Comparison of ENCODE assay signal across 8 cellular contexts in genomic region chr13:48236528-48237353, GRCh38. TPM values are rescaled to one million over a fixed set of nuclear protein-coding genes. Genes with fewer than 3 reads are reported as not detected.
DNase-seq lines count a peak whose midpoint lies in the region; ATAC-seq and TF ChIP-seq lines count a peak whose summit lies in the region.

No MANE protein-coding gene starts in this region.

- H3K27me3 ChIP-seq in heart left ventricle (no peaks in the 10 kb centered on the region), sigmoid colon (no peaks in the 10 kb centered on the region)

- peaks cover 9% of the 10 kb centered on the region for H3K27me3 Mint-ChIP-seq in WTC11 (ENCODE audit: low read depth)

- TF ChIP-seq CTCF in HEK293 (tag by site-specific recombination; IDR thresholded peaks at IDR 0.05) (no peak), WTC11 (IDR thresholded peaks at IDR 0.05) (no peak), heart left ventricle (IDR thresholded peaks at IDR 0.05) (no peak), sigmoid colon (IDR thresholded peaks at IDR 0.05) (no peak)

- WGBS in heart left ventricle, 4 donors, result 2 to 17% (median 7%) methylated on average over 3 of the region's 3 CpGs
- 26 to 41% methylated on average over 3 of the region's 3 CpGs for WGBS in sigmoid colon, 2 donors

- H3K4me1 ChIP-seq in HEK293 (ENCODE audit: control insufficient read depth, insufficient read depth, low read length), result peaks cover 10% of the 10 kb centered on the region
- peaks cover 6 to 81% (median 61%) of the 10 kb centered on the region in 12 donors for H3K4me1 ChIP-seq in heart left ventricle
- peaks cover 0 to 65% (median 51%) of the 10 kb centered on the region in 4 donors for H3K4me1 ChIP-seq in sigmoid colon

- DNase-seq in WTC11 (ENCODE audit: low spot score), result no peak
- DNase-seq in heart left ventricle, result no peak
- no peak for DNase-seq in sigmoid colon
- DNase-seq in kidney glomerular epithelial cell (lab: John Stamatoyannopoulos, UW), result no peak
- no peak for DNase-seq in NCI-H1436 (lab: John Stamatoyannopoulos, UW)
- DNase-seq in HuH-7 (ENCODE audit: low spot score), result no peak

- no peak overlapping the region for H3K4me3 ChIP-seq in HEK293 (ENCODE audit: low read depth, low read length)
- peak overlapping the region in 11 of 12 donors; percentile 84 to 100 (median 96) for H3K4me3 ChIP-seq in heart left ventricle
- H3K4me3 ChIP-seq in sigmoid colon, result peak overlapping the region in 3 of 4 donors; percentile 86 to 98 (median 95)

- CTCF ChIA-PET in HEK293 (lab: Yijun Ruan, JAX) (interaction anchor here (0.6 to 0.7 kb wide), 2 partner anchors 364 to 551 kb away, joined by 3 to 10 read pairs; no protein-coding TSS in a partner anchor), WTC11 (lab: Charles Lee) (interaction anchor here (2.3 kb wide), 1 partner anchor 110 kb away, joined by 8 read pairs; no protein-coding TSS in a partner anchor)

- TF ChIP-seq POLR2A in heart left ventricle (IDR thresholded peaks at IDR 0.05), result no peak
- no peak for TF ChIP-seq POLR2A in sigmoid colon (IDR thresholded peaks at IDR 0.05)

- H3K9me3 Mint-ChIP-seq in WTC11, result no peaks in the 10 kb centered on the region

- H3K27ac ChIP-seq in HEK293 (ENCODE audit: extremely low read depth, low read depth, low read length), result peak overlapping the region; percentile 8; the same call in 1 of the 2 replicates
- H3K27ac ChIP-seq in heart left ventricle, result peak overlapping the region in 11 of 12 donors; percentile 99 to 100 (median 100)
- H3K27ac ChIP-seq in sigmoid colon, result peak overlapping the region; percentile 96 to 100 (median 99)

- intact Hi-C loops in heart left ventricle (cut with DNase I), result loop anchor here in 9 of 10 donors (2.0 to 10.0 kb wide), 8 partner anchors 66 to 348 kb away; partner anchors contain the start of genes MED4 (in 5 of the 9), RB1 (in 3 of the 9) and NUDT15 (in 1 of the 9)
- intact Hi-C loops in sigmoid colon (cut with DNase I), result no loop called here

- no peaks in the 10 kb centered on the region for H3K36me3 Mint-ChIP-seq in WTC11

- TF ChIP-seq EP300 in sigmoid colon (IDR thresholded peaks at IDR 0.05), result no peak

- H3K4me1 Mint-ChIP-seq in WTC11, result peaks cover 53% of the 10 kb centered on the region

- H3K36me3 ChIP-seq in HEK293 (ENCODE audit: control insufficient read depth in 2 of 2, insufficient read depth in 1 of 2, low read length in 2 of 2) (peaks cover 0 to 3% of the 10 kb centered on the region in 2 experiments; a peak in 2 of 3 replicates), heart left ventricle (peaks cover 0 to 46% (median 17%) of the 10 kb centered on the region in 9 donors), sigmoid colon (no peaks in the 10 kb centered on the region)

- no peak for ATAC-seq in WTC11
- peak in 3 of 4 donors; percentile 5 to 36 (median 23) for ATAC-seq in heart left ventricle
- no peak for ATAC-seq in HG03135 (IDR thresholded peaks at IDR 0.05; ENCODE audit: unreplicated experiment)

- peak overlapping the region; percentile 93 for H3K4me3 Mint-ChIP-seq in WTC11

- H3K9me3 ChIP-seq in HEK293 (ENCODE audit: control insufficient read depth, insufficient read depth, low read depth, low read length), result no peaks in the 10 kb centered on the region
- no peaks in the 10 kb centered on the region for H3K9me3 ChIP-seq in heart left ventricle
- H3K9me3 ChIP-seq in sigmoid colon, result no peaks in the 10 kb centered on the region

- H3K27ac Mint-ChIP-seq in WTC11, result peak overlapping the region; percentile 66

- POLR2A ChIA-PET in HEK293 (lab: Yijun Ruan, JAX) (interaction anchor here (1.6 kb wide), 1 partner anchor 68 kb away, joined by 3 read pairs; no protein-coding TSS in a partner anchor), WTC11 (lab: Charles Lee) (no interaction called here)

TF ChIP-seq in HEK293, 187 proteins besides CTCF, POLR2A, EP300 and RAD21 (continues in another document):
- TF ChIP-seq ZNF248 (tag by site-specific recombination; IDR thresholded peaks at IDR 0.05) (no peak), WT1 (tag by site-specific recombination; IDR thresholded peaks at IDR 0.05) (peak; percentile 92), ZNF473 (tag by site-specific recombination; IDR thresholded peaks at IDR 0.05) (no peak), ZNF18 (tag by site-specific recombination; IDR thresholded peaks at IDR 0.05) (peak; percentile 40; the same call in 1 of the 2 replicates), PRDM1 (tag by site-specific recombination; IDR thresholded peaks at IDR 0.05) (peak; percentile 94), IKZF3 (tag by site-specific recombination; IDR thresholded peaks at IDR 0.05) (no peak), ZBTB21 (tag by site-specific recombination; IDR thresholded peaks at IDR 0.05) (no peak), ZNF274 (IDR thresholded peaks at IDR 0.05; ENCODE audit: low read length) (no peak), ZNF274 (tag by site-specific recombination; IDR thresholded peaks at IDR 0.05; ENCODE audit: borderline replicate concordance) (no peak), ZNF155 (tag by site-specific recombination; IDR thresholded peaks at IDR 0.05) (no peak), BCL6B (tag by site-specific recombination; IDR thresholded peaks at IDR 0.05) (no peak), ZNF302 (tag by site-specific recombination; IDR thresholded peaks at IDR 0.05; ENCODE audit: low read depth) (no peak), ZNF239 (tag by site-specific recombination; IDR thresholded peaks at IDR 0.05) (no peak)

TF ChIP-seq in WTC11, 78 proteins besides CTCF, POLR2A, EP300 and RAD21:
- TF ChIP-seq ESRRA (CRISPR knock-in tag; IDR thresholded peaks at IDR 0.05; ENCODE audit: borderline replicate concordance) (no peak), GABPB1 (CRISPR knock-in tag; IDR thresholded peaks at IDR 0.05) (peak; percentile 63; the same call in 1 of the 2 replicates)

RNA-seq across cellular contexts. Expression of gene ITM2B, which starts 3.7 kb away (rescaled TPM):
- total RNA-seq in WTC11 (2021) (177 to 186 TPM (median 178 TPM) in 3 replicates), heart left ventricle (100 to 1,000 TPM; 402 to 772 (median 504) TPM), sigmoid colon (100 to 1,000 TPM; 266 to 478 (median 371) TPM)
- polyA plus RNA-seq in heart left ventricle (100 to 1,000 TPM; 255 to 338 TPM), sigmoid colon (100 to 1,000 TPM; 147 to 285 (median 154) TPM)

Comparison
In these comparisons a context has a peak if more than half of its experiments do, and no peak if none do; other contexts are left out.
1. H3K27ac ChIP-seq: peak in every context shown above with its lines; median percentile 100 in heart left ventricle; 99 in sigmoid colon; 8 in HEK293.
2. ATAC-seq: peak in heart left ventricle (3 of 4); none in WTC11 (single experiment) and HG03135 (single experiment).